ENCODE assay signal across 8 cellular contexts in genomic region chr5:108382784-108383358, GRCh38. TPM values are rescaled to one million over a fixed set of nuclear protein-coding genes. Genes with fewer than 3 reads are reported as not detected.
DNase-seq lines count a peak whose midpoint lies in the region; ATAC-seq and TF ChIP-seq lines count a peak whose summit lies in the region.

No MANE protein-coding gene starts in this region.

- ATAC-seq in HG03378 (IDR thresholded peaks at IDR 0.05; ENCODE audit: unreplicated experiment) (peak; percentile 11), GM18907 (IDR thresholded peaks at IDR 0.05; ENCODE audit: unreplicated experiment) (no peak), HG02610 (IDR thresholded peaks at IDR 0.05; ENCODE audit: unreplicated experiment) (no peak)

- peak overlapping the region; percentile 98 for H3K27ac ChIP-seq in VCaP

- H3K27ac Mint-ChIP-seq in progenitor cell of endocrine pancreas, result peak overlapping the region; percentile 81

- H3K4me3 Mint-ChIP-seq in progenitor cell of endocrine pancreas (ENCODE audit: low read depth), result peak overlapping the region; percentile 87

- H3K4me1 Mint-ChIP-seq in progenitor cell of endocrine pancreas (ENCODE audit: low read depth), result peaks cover 25% of the 10 kb centered on the region

- H3K27me3 Mint-ChIP-seq in progenitor cell of endocrine pancreas, result no peaks in the 10 kb centered on the region

- no peaks in the 10 kb centered on the region for H3K36me3 Mint-ChIP-seq in progenitor cell of endocrine pancreas (ENCODE audit: insufficient read depth)

- no peak for DNase-seq in fibroblast of the aortic adventitia (ENCODE audit: low read depth)
- DNase-seq in progenitor cell of endocrine pancreas (ENCODE audit: low spot score, unreplicated experiment), result no peak
- DNase-seq in activated CD8-positive, alpha-beta memory T cell treated with anti-CD3 and anti-CD28 coated beads for 24 hours, result no peak

- H3K4me3 ChIP-seq in GM08714 (ENCODE audit: low read length) (peak overlapping the region; percentile 88), fibroblast of the aortic adventitia (ENCODE audit: low read depth, low read length) (peak overlapping the region; percentile 85)

- H3K9me3 Mint-ChIP-seq in progenitor cell of endocrine pancreas (ENCODE audit: low read depth), result no peaks in the 10 kb centered on the region

- TF ChIP-seq CTCF in VCaP (conservative IDR thresholded peaks at IDR 0.05) (no peak), fibroblast of the aortic adventitia (IDR thresholded peaks at IDR 0.05; ENCODE audit: insufficient read depth, low read length) (no peak), progenitor cell of endocrine pancreas (IDR thresholded peaks at IDR 0.05; ENCODE audit: unreplicated experiment) (no peak)

RNA-seq across cellular contexts. Expression of gene FBXL17, which starts 1.0 kb away (rescaled TPM):
- total RNA-seq in fibroblast of the aortic adventitia (ENCODE audit: low replicate concordance) (8.3 and 19.7 TPM in 2 replicates), progenitor cell of endocrine pancreas (15.9 and 21.7 TPM in 2 replicates)
